ENCODE assay signal across 8 cellular contexts in genomic region chr17:74873874-74874614, GRCh38. TPM values are rescaled to one million over a fixed set of nuclear protein-coding genes. Genes with fewer than 3 reads are reported as not detected.
DNase-seq lines count a peak whose midpoint lies in the region; ATAC-seq and TF ChIP-seq lines count a peak whose summit lies in the region.

No MANE protein-coding gene starts in this region.

- no peak for ATAC-seq in activated T-cell treated with anti-CD3 and anti-CD28 coated beads, Interleukin-2, amount 50 U/mL, for 4 hours
- ATAC-seq in HG03520 (IDR thresholded peaks at IDR 0.05; ENCODE audit: unreplicated experiment) (no peak), HG02571 (IDR thresholded peaks at IDR 0.05; ENCODE audit: unreplicated experiment) (no peak)

- peak overlapping the region; percentile 92 for H3K4me3 ChIP-seq in SK-N-MC
- peak overlapping the region; percentile 64 to 92 (median 75) for H3K4me3 ChIP-seq in fibroblast of lung (replicated peaks in 1 of 4; ENCODE audit: control extremely low read depth in 1 of 4, insufficient read depth in 1 of 4, low read depth in 3 of 4, low read length in 4 of 4)
- H3K4me3 ChIP-seq in retinal pigment epithelial cell (ENCODE audit: low read length) = peak overlapping the region; percentile 89

- H3K9me3 ChIP-seq in SK-N-MC (ENCODE audit: low read depth, low read length) (no peaks in the 10 kb centered on the region), fibroblast of lung (ENCODE audit: control insufficient read depth, insufficient read depth, low read depth, low read length) (no peaks in the 10 kb centered on the region)

- no peaks in the 10 kb centered on the region for H3K36me3 Mint-ChIP-seq in activated T-cell treated with anti-CD3 and anti-CD28 coated beads, Interleukin-2, amount 50 U/mL, for 4 hours (ENCODE audit: insufficient read depth)

- no peaks in the 10 kb centered on the region for H4K20me1 ChIP-seq in fibroblast of lung (ENCODE audit: control insufficient read depth, extremely low read depth, insufficient read depth, low read length)

- peaks cover 19% of the 10 kb centered on the region for H3K4me1 Mint-ChIP-seq in activated T-cell treated with anti-CD3 and anti-CD28 coated beads, Interleukin-2, amount 50 U/mL, for 4 hours (ENCODE audit: low read depth)

- H3K9ac ChIP-seq in SK-N-MC (ENCODE audit: insufficient read length) = peak overlapping the region; percentile 96
- no peak overlapping the region for H3K9ac ChIP-seq in fibroblast of lung (ENCODE audit: insufficient read depth, low read length)

- peak overlapping the region; percentile 77; the same call in 1 of the 2 replicates for H3K27ac ChIP-seq in SK-N-MC
- peak overlapping the region; percentile 89 for H3K27ac ChIP-seq in fibroblast of lung (ENCODE audit: insufficient read depth, low read length)

- H3K9me3 Mint-ChIP-seq in activated T-cell treated with anti-CD3 and anti-CD28 coated beads, Interleukin-2, amount 50 U/mL, for 4 hours = no peaks in the 10 kb centered on the region

- no peaks in the 10 kb centered on the region for H3K36me3 ChIP-seq in SK-N-MC (ENCODE audit: insufficient read depth, low read length)
- H3K36me3 ChIP-seq in fibroblast of lung (ENCODE audit: control insufficient read depth, insufficient read depth, low read length) = peaks cover 3% of the 10 kb centered on the region

- peaks cover 2% of the 10 kb centered on the region for H3K27me3 ChIP-seq in fibroblast of lung (ENCODE audit: control insufficient read depth, insufficient read depth, low read length)

- TF ChIP-seq CTCF in fibroblast of lung (conservative IDR thresholded peaks at IDR 0.05 in 1 of 2, IDR thresholded peaks at IDR 0.05 in 1 of 2; ENCODE audit: low read depth in 1 of 2, low read length in 2 of 2) (no peak), retinal pigment epithelial cell (conservative IDR thresholded peaks at IDR 0.05; ENCODE audit: low read depth, low read length) (no peak)

- no peaks in the 10 kb centered on the region for H3K27me3 Mint-ChIP-seq in activated T-cell treated with anti-CD3 and anti-CD28 coated beads, Interleukin-2, amount 50 U/mL, for 4 hours (ENCODE audit: low read depth)

- H3K79me2 ChIP-seq in fibroblast of lung (ENCODE audit: control insufficient read depth, insufficient read depth, low read length) = no peaks in the 10 kb centered on the region

- no peak for DNase-seq in activated T-cell treated with anti-CD3 and anti-CD28 coated beads, Interleukin-2, amount 50 U/mL, for 4 hours
- DNase-seq in activated T-cell treated with anti-CD3 and anti-CD28 coated beads for 4 hours (no peak), SK-N-MC (ENCODE audit: low read depth, low spot score) (no peak), fibroblast of lung (ENCODE audit: low read depth in 2 of 2) (no peak), retinal pigment epithelial cell (ENCODE audit: low read depth) (no peak), NCI-H1930 (lab: John Stamatoyannopoulos, UW) (no peak)

- peaks cover 7% of the 10 kb centered on the region for H3K4me1 ChIP-seq in fibroblast of lung (ENCODE audit: control insufficient read depth, extremely low read depth, insufficient read depth, low read length)

- peak overlapping the region; percentile 80 for H3K4me2 ChIP-seq in fibroblast of lung (ENCODE audit: extremely low read depth, insufficient read depth, low read length)

- peak overlapping the region; percentile 88 for H3K4me3 Mint-ChIP-seq in activated T-cell treated with anti-CD3 and anti-CD28 coated beads, Interleukin-2, amount 50 U/mL, for 4 hours

- no peak overlapping the region for H2AFZ ChIP-seq in fibroblast of lung (ENCODE audit: low read length)

RNA-seq across cellular contexts. Expression of gene FDXR, which starts 1.2 kb away (rescaled TPM):
- total RNA-seq in activated T-cell treated with anti-CD3 and anti-CD28 coated beads, Interleukin-2, amount 50 U/mL, for 4 hours = 10 to 100 TPM in 1 of 3 donors, 1 to 10 TPM in 2; 6.1 to 12.0 (median 7.0) TPM
- 49.1 and 71.0 TPM in 2 replicates for total RNA-seq in fibroblast of lung
- polyA plus RNA-seq in fibroblast of lung = 6.8 and 11.0 TPM in 2 replicates
- polyA plus RNA-seq in fibroblast of lung (2012) = 14.1 and 25.3 TPM in 2 replicates
- 6.4 and 18.6 TPM in 2 replicates for polyA minus RNA-seq in fibroblast of lung (ENCODE audit: low replicate concordance)

RNA-seq across cellular contexts. Expression of gene GRIN2C, which starts 14.4 kb away (rescaled TPM):
- total RNA-seq in activated T-cell treated with anti-CD3 and anti-CD28 coated beads, Interleukin-2, amount 50 U/mL, for 4 hours = under 1 TPM in 1 of 3 donors, not detected in 2; 0.08 TPM
- total RNA-seq in fibroblast of lung = 0.26 and 0.50 TPM in 2 replicates
- polyA plus RNA-seq in fibroblast of lung = 0.01 TPM in 2 replicates
- polyA plus RNA-seq in fibroblast of lung (2012) = 0.02 and 0.03 TPM in 2 replicates
- not detected in 2 replicates for polyA minus RNA-seq in fibroblast of lung (ENCODE audit: low replicate concordance)

RNA-seq across cellular contexts. Expression of gene FADS6, which starts 19.4 kb away (rescaled TPM):
- not detected for total RNA-seq in activated T-cell treated with anti-CD3 and anti-CD28 coated beads, Interleukin-2, amount 50 U/mL, for 4 hours
- not detected in 2 replicates for total RNA-seq in fibroblast of lung
- polyA plus RNA-seq in fibroblast of lung = not detected in 2 replicates
- polyA plus RNA-seq in fibroblast of lung (2012) = not detected in 2 replicates
- not detected in 2 replicates for polyA minus RNA-seq in fibroblast of lung (ENCODE audit: low replicate concordance)

RNA-seq across cellular contexts. Expression of gene USH1G, which starts 49.0 kb away (rescaled TPM):
- not detected for total RNA-seq in activated T-cell treated with anti-CD3 and anti-CD28 coated beads, Interleukin-2, amount 50 U/mL, for 4 hours
- under 0.01 TPM in 1 of 2 replicates, not detected in the other for total RNA-seq in fibroblast of lung
- polyA plus RNA-seq in fibroblast of lung = not detected in 2 replicates
- not detected in 2 replicates for polyA plus RNA-seq in fibroblast of lung (2012)
- not detected in 2 replicates for polyA minus RNA-seq in fibroblast of lung (ENCODE audit: low replicate concordance)

RNA-seq across cellular contexts. Expression of gene OTOP2, which starts 50.0 kb away (rescaled TPM):
- total RNA-seq in activated T-cell treated with anti-CD3 and anti-CD28 coated beads, Interleukin-2, amount 50 U/mL, for 4 hours = not detected
- total RNA-seq in fibroblast of lung = not detected in 2 replicates
- polyA plus RNA-seq in fibroblast of lung = not detected in 2 replicates
- polyA plus RNA-seq in fibroblast of lung (2012) = not detected in 2 replicates
- not detected in 2 replicates for polyA minus RNA-seq in fibroblast of lung (ENCODE audit: low replicate concordance)
